8 cellular contexts compared by ENCODE assay signal in genomic region chr5:181221792-181222629, GRCh38. TPM values are rescaled to one million over a fixed set of nuclear protein-coding genes. Genes with fewer than 3 reads are reported as not detected.
DNase-seq lines count a peak whose midpoint lies in the region; ATAC-seq and TF ChIP-seq lines count a peak whose summit lies in the region.

No MANE protein-coding gene starts in this region.

- CTCF ChIA-PET in activated B cell treated with CpG ODN at 0.5 μM for 24 hours (lab: Charles Lee) = interaction anchor here (1.1 to 1.5 kb wide), 3 partner anchors 15 to 38 kb away, joined by 3 to 7 read pairs (median 5); no protein-coding TSS in a partner anchor

- no peaks in the 10 kb centered on the region for H3K9me3 Mint-ChIP-seq in activated B cell treated with CpG ODN at 0.5 μM for 24 hours

- peaks cover 0 to 2% of the 10 kb centered on the region in 2 donors for H3K36me3 ChIP-seq in lung (ENCODE audit: control insufficient read depth in 2 of 2, insufficient read depth in 2 of 2, low read length in 2 of 2)

- TF ChIP-seq CTCF in activated B cell treated with CpG ODN at 0.5 μM for 24 hours (IDR thresholded peaks at IDR 0.05) = no peak
- TF ChIP-seq CTCF in lung (IDR thresholded peaks at IDR 0.05; ENCODE audit: control extremely low read depth, extremely low read depth) = no peak

- H3K27ac Mint-ChIP-seq in activated B cell treated with CpG ODN at 0.5 μM for 24 hours = peak overlapping the region; percentile 98

- H3K9me3 ChIP-seq in lung (ENCODE audit: control insufficient read depth in 2 of 2, insufficient read depth in 1 of 2, low read length in 1 of 2) = no peaks in the 10 kb centered on the region

- H3K36me3 Mint-ChIP-seq in activated B cell treated with CpG ODN at 0.5 μM for 24 hours (ENCODE audit: low read depth) = peaks cover 20% of the 10 kb centered on the region

- ATAC-seq in GM18909 (IDR thresholded peaks at IDR 0.05; ENCODE audit: poor library complexity, unreplicated experiment) (peak; percentile 27), HG03342 (IDR thresholded peaks at IDR 0.05; ENCODE audit: unreplicated experiment) (peak; percentile 23), activated B cell treated with CpG ODN at 0.5 μM for 24 hours (ENCODE audit: low read depth) (peak; percentile 16), lung (ENCODE audit: insufficient read depth, low FRiP score) (peak; percentile 46)

- POLR2A ChIA-PET in activated B cell treated with CpG ODN at 0.5 μM for 24 hours (lab: Charles Lee) = interaction anchor here (0.8 to 6.1 kb wide), 16 partner anchors 15 to 419 kb away, joined by 3 to 177 read pairs (median 17); partner anchors contain the start of genes MGAT1, RACK1, TRIM52 and TRIM7

- peak overlapping the region; percentile 95 for H3K4me3 Mint-ChIP-seq in activated B cell treated with CpG ODN at 0.5 μM for 24 hours

- peak overlapping the region; percentile 94 to 98 for H3K27ac ChIP-seq in lung (ENCODE audit: low read depth in 1 of 2, low read length in 1 of 2)

- H3K27me3 Mint-ChIP-seq in activated B cell treated with CpG ODN at 0.5 μM for 24 hours = peaks cover 7% of the 10 kb centered on the region

- WGBS in lung, 2 donors = 5 to 6% methylated on average over 47 to 50 of the region's 50 CpGs

- H3K4me1 ChIP-seq in lung (ENCODE audit: control insufficient read depth in 2 of 2, insufficient read depth in 2 of 2, low read length in 2 of 2) = peaks cover 0 to 25% of the 10 kb centered on the region in 2 donors

- intact Hi-C loops in activated B cell treated with CpG ODN at 0.5 μM for 24 hours (cut with micrococcal nuclease) = loop anchor here (1.0 to 10.0 kb wide), 5 partner anchors 15 to 247 kb away; no protein-coding TSS in a partner anchor

- DNase-seq in activated B cell treated with CpG ODN at 0.5 μM for 24 hours (peak; percentile 98), dedifferentiated amniotic fluid mesenchymal stem cell (ENCODE audit: extremely low spot score) (peak; percentile 93), lung (ENCODE audit: low spot score) (peak; percentile 91), DMS153 (lab: John Stamatoyannopoulos, UW) (no peak), NCI-H146 (lab: John Stamatoyannopoulos, UW) (no peak)
- DNase-seq in stimulated activated CD4-positive, alpha-beta T cell treated with anti-CD3 and anti-CD28 coated beads, TNF-alpha, amount 100 ng/mL, for 48 hours (ENCODE audit: low read depth in 3 of 3) = peak; percentile 82 to 99 (median 94)

- peaks cover 62% of the 10 kb centered on the region for H3K4me1 Mint-ChIP-seq in activated B cell treated with CpG ODN at 0.5 μM for 24 hours

- H3K4me3 ChIP-seq in lung = peak overlapping the region; percentile 56

- no peaks in the 10 kb centered on the region for H3K27me3 ChIP-seq in lung (ENCODE audit: control insufficient read depth, insufficient read depth)

RNA-seq across cellular contexts. Expression of gene TRIM41, which starts 1.1 kb away (rescaled TPM):
- 34.9 and 39.6 TPM in 2 replicates for total RNA-seq in activated B cell treated with CpG ODN at 0.5 μM for 24 hours
- total RNA-seq in lung = 10 to 100 TPM; 13.1 to 38.6 TPM
- 10 to 100 TPM; 20.3 to 24.1 TPM for polyA plus RNA-seq in lung

RNA-seq across cellular contexts. Expression of gene TRIM7, which starts 17.0 kb away (rescaled TPM):
- total RNA-seq in activated B cell treated with CpG ODN at 0.5 μM for 24 hours (0.32 and 0.51 TPM in 2 replicates), lung (1 to 10 TPM in 1 of 2 donors, under 1 TPM in 1; 0.46 to 3.8 TPM)
- polyA plus RNA-seq in lung = 1 to 10 TPM; 1.2 to 3.6 TPM

RNA-seq across cellular contexts. Expression of gene RACK1, which starts 21.7 kb away (rescaled TPM):
- total RNA-seq in activated B cell treated with CpG ODN at 0.5 μM for 24 hours (2,528 and 2,812 TPM in 2 replicates), lung (1,000 to 10,000 TPM; 1,254 to 2,994 TPM)
- polyA plus RNA-seq in lung = 1,000 to 10,000 TPM; 1,850 to 2,028 TPM

RNA-seq across cellular contexts. Expression of gene TRIM52, which starts 38.9 kb away (rescaled TPM):
- total RNA-seq in activated B cell treated with CpG ODN at 0.5 μM for 24 hours (30.9 and 36.9 TPM in 2 replicates), lung (10 to 100 TPM; 16.1 to 19.3 TPM)
- 10 to 100 TPM in 1 of 2 donors, 1 to 10 TPM in 1; 6.5 to 11.6 TPM for polyA plus RNA-seq in lung

Comparison
In these comparisons a context has a peak if more than half of its experiments do, and no peak if none do; other contexts are left out.
1. DNase-seq: peak in activated B cell treated with CpG ODN at 0.5 μM for 24 hours (single experiment), dedifferentiated amniotic fluid mesenchymal stem cell (single experiment), lung (single experiment) and stimulated activated CD4-positive, alpha-beta T cell treated with anti-CD3 and anti-CD28 coated beads, TNF-alpha, amount 100 ng/mL, for 48 hours (3 of 3); none in DMS153 (single experiment) and NCI-H146 (single experiment).
2. Peak in every context shown above with its lines, with median percentiles within 50 percentile points of each other: ATAC-seq.